Comparison of ENCODE assay signal across 13 cellular contexts in the genomic region with DNA sequence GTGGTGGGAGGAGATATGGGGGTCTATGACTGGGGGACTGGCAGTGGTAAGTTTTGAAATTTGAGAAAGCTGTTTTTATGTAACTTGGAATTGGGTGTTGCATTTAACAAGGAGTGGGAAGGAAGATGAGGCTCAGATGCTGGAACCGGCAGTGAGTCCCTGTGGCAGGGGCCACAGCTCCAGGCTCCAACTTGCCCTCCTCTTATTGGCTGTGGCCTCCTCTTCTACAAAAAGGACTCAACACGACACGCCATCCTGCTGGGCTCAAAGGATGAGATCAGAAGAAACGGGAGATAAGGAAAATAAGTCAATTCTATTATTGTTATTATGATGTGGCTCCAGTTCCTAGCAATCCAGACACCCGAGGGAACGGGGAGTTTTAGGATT. TPM values are rescaled to one million over a fixed set of nuclear protein-coding genes. Genes with fewer than 3 reads are reported as not detected.
A peak's percentile ranks its signal among the peaks of the same experiment; 100 is the strongest.
DNase-seq lines count a peak whose midpoint lies in the region; ATAC-seq and TF ChIP-seq lines count a peak whose summit lies in the region.
"Had no signal": no experiment of that assay in that cellular context is flagged by ENCODE, and none has a peak within 500 bp of the region (broad histone marks: within the 10 kb centered on the region; RNA-seq: fewer than 3 reads in every experiment).

No MANE protein-coding gene starts in this region.

- H3K9ac ChIP-seq in PC-3 (ENCODE audit: low read length) = no peak overlapping the region

- no peaks in the 10 kb centered on the region for H3K79me2 ChIP-seq in PC-3 (ENCODE audit: low read length)

- H3K4me1 ChIP-seq in PC-3 (ENCODE audit: insufficient read depth, low read length) (peaks cover 79% of the 10 kb centered on the region), lower lobe of right lung (peaks cover 50% of the 10 kb centered on the region), thoracic aorta (ENCODE audit: control insufficient read depth in 1 of 2, low read depth in 2 of 2) (peaks cover 18 to 76% of the 10 kb centered on the region in 2 donors)
- H3K4me1 ChIP-seq: colonic mucosa had no signal

- POLR2A ChIA-PET in PC-3 (lab: Charles Lee; ENCODE audit: unreplicated experiment) = no interaction called here

- H3K36me3 ChIP-seq in PC-3 (ENCODE audit: low read depth, low read length) (no peaks in the 10 kb centered on the region), lower lobe of right lung (no peaks in the 10 kb centered on the region), thoracic aorta (no peaks in the 10 kb centered on the region)
- H3K36me3 ChIP-seq: colonic mucosa, gastrocnemius medialis had no signal

- H2AFZ ChIP-seq in PC-3 (ENCODE audit: low read length) = no peak overlapping the region

- no peaks in the 10 kb centered on the region for H4K20me1 ChIP-seq in PC-3 (ENCODE audit: low read length)

- H3K27ac ChIP-seq in PC-3 (ENCODE audit: low read length) (peak overlapping the region; percentile 94; the same call in 1 of the 2 replicates), coronary artery (peak overlapping the region; percentile 94 to 96), lower lobe of right lung (peak overlapping the region; percentile 11), thoracic aorta (peak overlapping the region; percentile 30 to 86)
- H3K27ac ChIP-seq: colonic mucosa, gastrocnemius medialis had no signal

- no peak for TF ChIP-seq CTCF in PC-3 (conservative IDR thresholded peaks at IDR 0.05; ENCODE audit: low read depth, low read length)
- TF ChIP-seq CTCF in coronary artery (IDR thresholded peaks at IDR 0.05) = no peak
- no peak for TF ChIP-seq CTCF in lower lobe of right lung (IDR thresholded peaks at IDR 0.05)
- no peak for TF ChIP-seq CTCF in thoracic aorta (IDR thresholded peaks at IDR 0.05)
- TF ChIP-seq CTCF in GM13977 (IDR thresholded peaks at IDR 0.05; ENCODE audit: extremely low read depth, insufficient read depth, missing control alignments) = no peak

- ATAC-seq in PC-3 (no peak), lower lobe of right lung (no peak), thoracic aorta (ENCODE audit: insufficient number of reproducible peaks, low FRiP score, low read depth) (no peak)
- ATAC-seq: gastrocnemius medialis, HCT116 had no signal

- H3K9me3 ChIP-seq in PC-3 (ENCODE audit: low read length) (no peaks in the 10 kb centered on the region), lower lobe of right lung (no peaks in the 10 kb centered on the region), thoracic aorta (no peaks in the 10 kb centered on the region)
- H3K9me3 ChIP-seq: colonic mucosa, gastrocnemius medialis had no signal

- CTCF ChIA-PET in PC-3 (lab: Charles Lee) = no interaction called here

- in situ Hi-C loops in GM13977 (cut with MboI; ENCODE audit: low pct_unique_long_range_greater_than_20kb, low sequenced_read_pairs, unreplicated experiment) = no loop called here

- intact Hi-C loops in PC-3 (cut with micrococcal nuclease) (no loop called here), lower lobe of right lung (cut with DNase I) (no loop called here)

- DNase-seq in PC-3 (no peak), coronary artery (ENCODE audit: low spot score) (no peak), lower lobe of right lung (no peak), thoracic aorta (ENCODE audit: low spot score) (no peak), GM13977 (ENCODE audit: low spot score) (no peak), NOMO-1 treated with dmso at 0.1 percent for 144 hours (lab: John Stamatoyannopoulos, UW; ENCODE audit: unreplicated experiment) (no peak), CD1c-positive myeloid dendritic cell (ENCODE audit: extremely low spot score) (no peak)
- DNase-seq: activated CD4-positive, CD25-positive, alpha-beta regulatory T cell treated with anti-CD3 and anti-CD28 coated beads, Interleukin-2, amount 50 U/mL, for 72 hours; activated effector memory CD4-positive, alpha-beta T cell treated with Interleukin-2 at 50 U/mL for 16 hours; colonic mucosa; gastrocnemius medialis; NCI-H187 treated with DMSO at 0.1 percent for 48 hours had no signal

- no peaks in the 10 kb centered on the region for H3K9me2 ChIP-seq in PC-3 (replicated peaks; ENCODE audit: low read length)

- no peak overlapping the region for H3K4me2 ChIP-seq in PC-3 (ENCODE audit: low read length)

- no TSS peak for BruUV-seq in PC-3 (replicated peaks; lab: Mats Ljungman, UMichigan)

- H3K4me3 ChIP-seq in PC-3 (ENCODE audit: low read length) (no peak overlapping the region), coronary artery (no peak overlapping the region), lower lobe of right lung (no peak overlapping the region), thoracic aorta (no peak overlapping the region)
- H3K4me3 ChIP-seq: colonic mucosa, gastrocnemius medialis had no signal

- peaks cover 15% of the 10 kb centered on the region for H3F3A ChIP-seq in PC-3 (ENCODE audit: low read length, unreplicated experiment)

- H3K27me3 ChIP-seq in PC-3 (ENCODE audit: low read length) (no peaks in the 10 kb centered on the region), lower lobe of right lung (ENCODE audit: low read depth) (no peaks in the 10 kb centered on the region), thoracic aorta (replicated peaks; ENCODE audit: insufficient read depth) (no peaks in the 10 kb centered on the region)
- H3K27me3 ChIP-seq: colonic mucosa, gastrocnemius medialis had no signal

RNA-seq across cellular contexts. Expression of a gene that starts 5.8 kb away (rescaled TPM):
- total RNA-seq in PC-3 (2014; rRNA removed) = 583 and 773 TPM in 2 replicates
- 362 TPM for total RNA-seq in lower lobe of right lung
- 100 to 1,000 TPM; 371 to 755 TPM for total RNA-seq in thoracic aorta

Comparison
In these comparisons a context has a peak if more than half of its experiments do, and no peak if none do; other contexts are left out.
1. H3K27ac ChIP-seq: peak in every context shown above with its lines; median percentile 95 in coronary artery; 94 in PC-3; 58 in thoracic aorta; 11 in lower lobe of right lung.